Comparison of ENCODE assay signal across 13 cellular contexts in the genomic region with DNA sequence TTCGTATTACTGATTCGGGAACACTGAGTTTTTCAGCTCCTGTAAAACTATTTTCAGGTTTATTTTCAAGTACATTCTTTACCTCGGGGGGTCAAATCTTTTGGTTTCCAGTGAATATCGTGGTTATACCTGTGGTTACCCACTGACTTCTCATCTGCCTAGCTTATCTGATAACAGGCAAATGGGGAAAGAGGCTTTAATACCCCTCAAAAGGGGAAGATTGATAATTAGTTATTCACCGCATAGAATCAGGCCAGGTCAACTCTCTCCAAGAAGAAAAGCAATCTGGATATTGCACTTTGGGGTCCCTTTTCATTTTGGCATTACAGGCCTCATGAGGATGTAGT. TPM values are rescaled to one million over a fixed set of nuclear protein-coding genes. Genes with fewer than 3 reads are reported as not detected.
DNase-seq lines count a peak whose midpoint lies in the region; ATAC-seq, FAIRE-seq and TF ChIP-seq lines count a peak whose summit lies in the region.
"Had no signal": no experiment of that assay in that cellular context is flagged by ENCODE, and none has a peak within 500 bp of the region (broad histone marks: within the 10 kb centered on the region; RNA-seq: fewer than 3 reads in every experiment).

No MANE protein-coding gene starts in this region.

- no peak overlapping the region for H3K4me3 ChIP-seq in small intestine (ENCODE audit: low read depth in 1 of 2, low read length in 2 of 2)

- peak overlapping the region; percentile 98 for H3K27ac Mint-ChIP-seq in central memory CD8-positive, alpha-beta T cell (ENCODE audit: low read depth)
- H3K27ac Mint-ChIP-seq in progenitor cell of endocrine pancreas, result no peak overlapping the region

- TF ChIP-seq CTCF in GM13976 (IDR thresholded peaks at IDR 0.05; ENCODE audit: borderline replicate concordance, control extremely low read depth, extremely low read depth, insufficient read depth, missing control alignments) (no peak), progenitor cell of endocrine pancreas (IDR thresholded peaks at IDR 0.05; ENCODE audit: unreplicated experiment) (no peak)

- H3K9me3 ChIP-seq in small intestine (ENCODE audit: control insufficient read depth, low read depth), result no peaks in the 10 kb centered on the region

- no peaks in the 10 kb centered on the region for H3K36me3 ChIP-seq in small intestine (ENCODE audit: control insufficient read depth in 2 of 2, insufficient read depth in 2 of 2, low read length in 2 of 2)

- H3K27me3 Mint-ChIP-seq in central memory CD8-positive, alpha-beta T cell, result no peaks in the 10 kb centered on the region
- peaks cover 36% of the 10 kb centered on the region for H3K27me3 Mint-ChIP-seq in progenitor cell of endocrine pancreas

- H3K4me3 Mint-ChIP-seq in central memory CD8-positive, alpha-beta T cell, result peak overlapping the region; percentile 71
- H3K4me3 Mint-ChIP-seq in progenitor cell of endocrine pancreas (ENCODE audit: low read depth), result no peak overlapping the region

- ATAC-seq in central memory CD8-positive, alpha-beta T cell (replicated peaks; ENCODE audit: extremely low read depth, poor library complexity, severe bottlenecking), result no peak

- H3K4me1 Mint-ChIP-seq in central memory CD8-positive, alpha-beta T cell, result peaks cover 91% of the 10 kb centered on the region
- peaks cover 22% of the 10 kb centered on the region for H3K4me1 Mint-ChIP-seq in progenitor cell of endocrine pancreas (ENCODE audit: low read depth)

- H3K4me1 ChIP-seq in small intestine (ENCODE audit: control insufficient read depth in 2 of 2, insufficient read depth in 1 of 2, low read depth in 1 of 2, low read length in 1 of 2), result peaks cover 3 to 13% of the 10 kb centered on the region in 2 donors

- no peak for FAIRE-seq in small intestine (lab: Jason Lieb, UNC)

- H3K27ac ChIP-seq in small intestine (ENCODE audit: low read depth in 1 of 2, low read length in 1 of 2), result peak overlapping the region; percentile 62 to 68

- peak; percentile 17 to 63 for DNase-seq in NOMO-1 (lab: John Stamatoyannopoulos, UW; ENCODE audit: unreplicated experiment in 2 of 2)
- no peak for DNase-seq in NOMO-1 treated with dmso at 0.1 percent for 144 hours (lab: John Stamatoyannopoulos, UW; ENCODE audit: unreplicated experiment)
- peak; percentile 83 for DNase-seq in OCI-M1 (lab: John Stamatoyannopoulos, UW)
- no peak for DNase-seq in central memory CD8-positive, alpha-beta T cell (ENCODE audit: low spot score in 2 of 2)
- no peak for DNase-seq in small intestine
- DNase-seq in GM13976 (ENCODE audit: low spot score), result no peak
- no peak for DNase-seq in progenitor cell of endocrine pancreas (ENCODE audit: low spot score, unreplicated experiment)
- no peak for DNase-seq in GOT3 (lab: John Stamatoyannopoulos, UW)
- DNase-seq: 8988T, cerebellar nuclear complex, EL, foreskin melanocyte, NCI-H2081 treated with DMSO at 0.1 percent for 48 hours had no signal

- 71 to 77% (median 73%) methylated on average over 5 of the region's 5 CpGs for WGBS in small intestine, 3 donors

- H3K9me3 Mint-ChIP-seq in central memory CD8-positive, alpha-beta T cell, result no peaks in the 10 kb centered on the region
- no peaks in the 10 kb centered on the region for H3K9me3 Mint-ChIP-seq in progenitor cell of endocrine pancreas (ENCODE audit: low read depth)

- H3K36me3 Mint-ChIP-seq in central memory CD8-positive, alpha-beta T cell (ENCODE audit: insufficient read depth), result peaks cover 18% of the 10 kb centered on the region
- H3K36me3 Mint-ChIP-seq in progenitor cell of endocrine pancreas (ENCODE audit: insufficient read depth), result no peaks in the 10 kb centered on the region

- no peaks in the 10 kb centered on the region for H3K27me3 ChIP-seq in small intestine (ENCODE audit: control insufficient read depth in 2 of 2, insufficient read depth in 2 of 2, low read length in 2 of 2)

- in situ Hi-C loops in GM13976 (cut with MboI; ENCODE audit: low sequenced_read_pairs, unreplicated experiment), result no loop called here

RNA-seq across cellular contexts. Expression of gene RUNX1, which starts 23.0 kb away (rescaled TPM):
- 1 to 10 TPM; 2.5 to 5.8 (median 3.2) TPM for polyA plus RNA-seq in small intestine
- 7.1 and 7.3 TPM in 2 replicates for total RNA-seq in progenitor cell of endocrine pancreas

Comparison
In these comparisons a context has a peak if more than half of its experiments do, and no peak if none do; other contexts are left out.
1. DNase-seq: peak in NOMO-1 (2 of 2) and OCI-M1 (single experiment); none in NOMO-1 treated with dmso at 0.1 percent for 144 hours (single experiment), central memory CD8-positive, alpha-beta T cell (0 of 2), small intestine (single experiment), GM13976 (single experiment), progenitor cell of endocrine pancreas (single experiment) and GOT3 (single experiment).